Comparison of ENCODE assay signal across 13 cellular contexts in genomic region chr9:16985559-16986348, GRCh38.
DNase-seq lines count a peak whose midpoint lies in the region; ATAC-seq and TF ChIP-seq lines count a peak whose summit lies in the region.
"Had no signal": no experiment of that assay in that cellular context is flagged by ENCODE, and none has a peak within 500 bp of the region (broad histone marks: within the 10 kb centered on the region; RNA-seq: fewer than 3 reads in every experiment).

No MANE protein-coding gene starts in this region.

- H3K4me3 ChIP-seq in NT2/D1 (ENCODE audit: insufficient read length, low read depth) (no peak overlapping the region), HAP-1 (no peak overlapping the region)

- in situ Hi-C loops in HAP-1 (cut with MboI; ENCODE audit: low sequenced_read_pairs) = no loop called here

- TF ChIP-seq CTCF in AG09319 (IDR thresholded peaks at IDR 0.05; ENCODE audit: low read depth, low read length) = no peak

- peak; percentile 66 for DNase-seq in AG09319 (ENCODE audit: extremely low read depth, low read depth)
- peak; percentile 13 for DNase-seq in NT2/D1 (ENCODE audit: low read depth, low spot score)
- peak; percentile 92 for DNase-seq in fibroblast of peridontal ligament (ENCODE audit: extremely low read depth)
- DNase-seq in posterior vena cava (ENCODE audit: low spot score) = peak; percentile 90
- DNase-seq in HAP-1 (ENCODE audit: low spot score in 2 of 2) = no peak
- no peak for DNase-seq in DMS153 treated with DMSO at 0.1 percent for 48 hours (lab: John Stamatoyannopoulos, UW; ENCODE audit: unreplicated experiment)
- no peak for DNase-seq in NCI-H128 (lab: John Stamatoyannopoulos, UW; ENCODE audit: unreplicated experiment)
- DNase-seq: activated CD8-positive, alpha-beta memory T cell treated with anti-CD3 and anti-CD28 coated beads, Interleukin-2, amount 50 U/mL, for 4 hours; Kasumi-1; occipital lobe; RPMI8226; stimulated activated CD4-positive, alpha-beta T cell treated with anti-CD3 and anti-CD28 coated beads, Interleukin-4, amount 100 ng/mL, for 24 hours had no signal

- H3K36me3 ChIP-seq in NT2/D1 (ENCODE audit: insufficient read depth, insufficient read length, low read length) = no peaks in the 10 kb centered on the region
- H3K36me3 ChIP-seq in HAP-1 (replicated peaks) = no peaks in the 10 kb centered on the region

- H3K27me3 ChIP-seq in NT2/D1 (ENCODE audit: insufficient read depth, insufficient read length) (no peaks in the 10 kb centered on the region), HAP-1 (ENCODE audit: low read depth) (no peaks in the 10 kb centered on the region)

- peaks cover 2% of the 10 kb centered on the region for H3K4me1 ChIP-seq in NT2/D1 (ENCODE audit: insufficient read depth, insufficient read length)
- no peaks in the 10 kb centered on the region for H3K4me1 ChIP-seq in HAP-1

- intact Hi-C loops in posterior vena cava (cut with DNase I) = no loop called here

- ATAC-seq in GM18867 (IDR thresholded peaks at IDR 0.05; ENCODE audit: unreplicated experiment) = no peak

- peak overlapping the region; percentile 5 for H3K9ac ChIP-seq in NT2/D1 (ENCODE audit: insufficient read length, low read depth)

- no peaks in the 10 kb centered on the region for H3K9me3 ChIP-seq in NT2/D1 (ENCODE audit: insufficient read depth, low read length)
- H3K9me3 ChIP-seq in HAP-1 = no peaks in the 10 kb centered on the region; the same call in 1 of the 2 replicates

Comparison
In these comparisons a context has a peak if more than half of its experiments do, and no peak if none do; other contexts are left out.
1. DNase-seq: peak in AG09319 (single experiment), NT2/D1 (single experiment), fibroblast of peridontal ligament (single experiment) and posterior vena cava (single experiment); none in HAP-1 (0 of 2), DMS153 treated with DMSO at 0.1 percent for 48 hours (single experiment) and NCI-H128 (single experiment).